ENCODE assay signal across 12 cellular contexts in genomic region chr3:50609743-50610085, GRCh38. TPM values are rescaled to one million over a fixed set of nuclear protein-coding genes. Genes with fewer than 3 reads are reported as not detected.
DNase-seq lines count a peak whose midpoint lies in the region; ATAC-seq and TF ChIP-seq lines count a peak whose summit lies in the region.
"Had no signal": no experiment of that assay in that cellular context is flagged by ENCODE, and none has a peak within 500 bp of the region (broad histone marks: within the 10 kb centered on the region; RNA-seq: fewer than 3 reads in every experiment).

No MANE protein-coding gene starts in this region.

- peak overlapping the region; percentile 94 for H3K4me2 ChIP-seq in parathyroid adenoma (ENCODE audit: low read length)

- peaks cover 52% of the 10 kb centered on the region for H3K36me3 ChIP-seq in effector memory CD4-positive, alpha-beta T cell (ENCODE audit: control insufficient read depth, insufficient read depth, low read length)
- H3K36me3 ChIP-seq in parathyroid adenoma (ENCODE audit: control insufficient read depth, insufficient read depth, low read length), result no peaks in the 10 kb centered on the region

- H2AFZ ChIP-seq in parathyroid adenoma, result no peak overlapping the region

- H3K27ac ChIP-seq in effector memory CD4-positive, alpha-beta T cell (ENCODE audit: insufficient read depth, low read length, poor library complexity, severe bottlenecking), result peak overlapping the region; percentile 95
- no peak overlapping the region for H3K27ac ChIP-seq in parathyroid adenoma

- H3K27me3 Mint-ChIP-seq in CD14-positive monocyte (ENCODE audit: low read depth in 3 of 3) (peaks cover 0 to 4% (median 0%) of the 10 kb centered on the region in 3 donors), IgD-negative memory B cell (no peaks in the 10 kb centered on the region)

- H3K9me3 Mint-ChIP-seq in CD14-positive monocyte (no peaks in the 10 kb centered on the region), IgD-negative memory B cell (no peaks in the 10 kb centered on the region)

- ATAC-seq in HG03469 (IDR thresholded peaks at IDR 0.05; ENCODE audit: unreplicated experiment) (no peak), GM19467 (IDR thresholded peaks at IDR 0.05; ENCODE audit: unreplicated experiment) (no peak)
- ATAC-seq: gastroesophageal sphincter, left lobe of liver had no signal

- peaks cover 75% of the 10 kb centered on the region for H3K4me1 ChIP-seq in effector memory CD4-positive, alpha-beta T cell (ENCODE audit: control insufficient read depth, insufficient read depth, low read length, poor library complexity, severe bottlenecking)
- H3K4me1 ChIP-seq in parathyroid adenoma, result peaks cover 34% of the 10 kb centered on the region

- peaks cover 37 to 43% of the 10 kb centered on the region in 2 donors for H3K36me3 Mint-ChIP-seq in CD14-positive monocyte
- H3K36me3 Mint-ChIP-seq in IgD-negative memory B cell, result no peaks in the 10 kb centered on the region

- peaks cover 18% of the 10 kb centered on the region for H3K79me2 ChIP-seq in parathyroid adenoma

- H3K4me3 ChIP-seq in effector memory CD4-positive, alpha-beta T cell (ENCODE audit: insufficient read depth, low read depth, low read length, poor library complexity, severe bottlenecking), result peak overlapping the region; percentile 82
- no peak overlapping the region for H3K4me3 ChIP-seq in parathyroid adenoma (ENCODE audit: low read depth, low read length)

- TF ChIP-seq CTCF in CD14-positive monocyte (IDR thresholded peaks at IDR 0.05) (no peak), parathyroid adenoma (IDR thresholded peaks at IDR 0.05) (no peak)

- peak overlapping the region; percentile 93 to 97 for H3K4me3 Mint-ChIP-seq in CD14-positive monocyte
- peak overlapping the region in 3 of 4 donors; percentile 64 to 90 (median 88) for H3K4me3 Mint-ChIP-seq in IgD-negative memory B cell

- H3K9ac ChIP-seq in parathyroid adenoma, result no peak overlapping the region

- no peaks in the 10 kb centered on the region for H3K9me3 ChIP-seq in effector memory CD4-positive, alpha-beta T cell (ENCODE audit: control insufficient read depth, low read length)
- no peaks in the 10 kb centered on the region for H3K9me3 ChIP-seq in parathyroid adenoma (ENCODE audit: control insufficient read depth, low read length)
- H3K9me3 ChIP-seq: gastroesophageal sphincter had no signal

- H3K4me1 Mint-ChIP-seq in CD14-positive monocyte (peaks cover 87% of the 10 kb centered on the region), IgD-negative memory B cell (peaks cover 10 to 31% (median 22%) of the 10 kb centered on the region in 3 donors)

- H3K27ac Mint-ChIP-seq in CD14-positive monocyte (peak overlapping the region in 6 of 7 donors; percentile 50 to 90 (median 69)), IgD-negative memory B cell (peak overlapping the region in 1 of 3 donors; percentile 82)

- no peaks in the 10 kb centered on the region for H3K27me3 ChIP-seq in effector memory CD4-positive, alpha-beta T cell (replicated peaks; ENCODE audit: control insufficient read depth, insufficient read depth, low read length, poor library complexity, severe bottlenecking)
- H3K27me3 ChIP-seq in parathyroid adenoma (ENCODE audit: control insufficient read depth, insufficient read depth, low read length), result no peaks in the 10 kb centered on the region
- H3K27me3 ChIP-seq: gastroesophageal sphincter had no signal

- DNase-seq in CD14-positive monocyte (ENCODE audit: low spot score) (no peak), DMS53 treated with DMSO at 0.1 percent for 48 hours (lab: John Stamatoyannopoulos, UW; ENCODE audit: unreplicated experiment) (no peak)
- no peak for DNase-seq in effector memory CD4-positive, alpha-beta T cell
- no peak for DNase-seq in activated CD4-positive, CD25-positive, alpha-beta regulatory T cell (lab: John Stamatoyannopoulos, UW)
- DNase-seq: NCI-H1048, NCI-H524 treated with DMSO at 0.1 percent for 48 hours had no signal

- intact Hi-C loops in CD14-positive monocyte (cut with micrococcal nuclease), result loop anchor here (2.0 to 5.0 kb wide), 3 partner anchors 17 to 778 kb away; partner anchors contain the start of genes CYB561D2 (in 1 of the 2), MANF (in 1 of the 2) and NPRL2 (in 1 of the 2)

RNA-seq across cellular contexts. Expression of gene CISH, which starts 1.9 kb away (rescaled TPM):
- polyA plus RNA-seq in CD14-positive monocyte (1 to 10 TPM; 2.9 to 6.2 TPM), IgD-negative memory B cell (3.1 TPM)

RNA-seq across cellular contexts. Expression of gene MAPKAPK3, which starts 7.2 kb away (rescaled TPM):
- 100 to 1,000 TPM; 173 to 252 TPM for polyA plus RNA-seq in CD14-positive monocyte
- polyA plus RNA-seq in IgD-negative memory B cell, result 23.7 TPM

RNA-seq across cellular contexts. Expression of gene HEMK1, which starts 40.4 kb away (rescaled TPM):
- polyA plus RNA-seq in CD14-positive monocyte (10 to 100 TPM; 12.1 to 14.0 TPM), IgD-negative memory B cell (30.5 TPM)

RNA-seq across cellular contexts. Expression of gene C3orf18, which starts 42.2 kb away (rescaled TPM):
- polyA plus RNA-seq in CD14-positive monocyte (under 1 TPM; 0.18 to 0.76 TPM), IgD-negative memory B cell (7.9 TPM)
